ENCODE assay signal across 8 cellular contexts in the genomic region with DNA sequence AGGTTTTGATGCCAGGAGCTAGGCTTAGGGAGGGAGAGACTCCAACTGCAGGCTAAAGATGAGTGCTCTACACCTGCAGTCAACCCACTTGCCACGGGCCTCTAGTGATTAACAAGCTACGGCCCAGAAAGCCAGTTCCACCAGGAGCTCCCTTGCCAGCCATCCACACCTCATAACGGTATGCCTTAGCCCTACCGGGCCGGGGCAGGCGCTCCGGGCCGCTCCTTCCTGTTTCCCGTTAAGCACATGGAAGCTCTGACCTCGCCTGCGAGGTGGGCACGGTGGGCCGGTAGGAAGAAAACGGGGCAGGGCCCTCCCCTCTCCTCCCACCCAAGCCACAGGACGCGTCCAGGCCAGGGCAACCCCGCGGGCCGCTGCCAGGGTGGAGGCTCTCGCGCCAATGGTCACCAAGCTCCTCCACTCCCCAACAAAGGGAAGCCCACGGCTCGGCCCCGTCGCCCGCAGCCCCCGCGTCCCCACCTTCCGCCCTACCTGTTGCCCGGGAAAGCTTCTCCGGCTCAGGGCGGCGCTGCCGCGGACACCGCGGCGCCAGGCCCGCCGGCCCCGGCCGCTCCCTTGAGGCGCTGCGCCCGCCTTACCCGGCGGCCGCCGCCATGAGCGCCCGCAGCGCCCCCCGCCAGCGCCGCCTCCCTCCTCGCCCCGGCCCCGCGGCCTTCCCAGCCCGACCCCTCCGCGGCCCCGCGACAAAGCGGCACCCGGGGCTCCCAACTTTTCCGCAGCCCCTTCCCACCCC. TPM values are rescaled to one million over a fixed set of nuclear protein-coding genes. Genes with fewer than 3 reads are reported as not detected.
DNase-seq lines count a peak whose midpoint lies in the region; ATAC-seq and TF ChIP-seq lines count a peak whose summit lies in the region.

No MANE protein-coding gene starts in this region.

- H3K36me3 ChIP-seq in SJSA1: peaks cover 34% of the 10 kb centered on the region

- peaks cover 3% of the 10 kb centered on the region; the same call in 1 of the 2 replicates for H3K9me3 ChIP-seq in AG04450 (ENCODE audit: control insufficient read depth, insufficient read depth, low read length)
- no peaks in the 10 kb centered on the region for H3K9me3 ChIP-seq in SJSA1 (replicated peaks)

- peak overlapping the region; percentile 70 for H3K27ac ChIP-seq in AG04450 (ENCODE audit: low read depth, low read length)
- peak overlapping the region; percentile 88 for H3K27ac ChIP-seq in SJSA1
- H3K27ac ChIP-seq in adipose tissue (ENCODE audit: low read depth, low read length): peak overlapping the region; percentile 29

- H3K4me3 ChIP-seq in AG04450 (ENCODE audit: low read depth, low read length) (peak overlapping the region; percentile 81), SJSA1 (peak overlapping the region; percentile 96)

- ATAC-seq in GM18909 (IDR thresholded peaks at IDR 0.05; ENCODE audit: poor library complexity, unreplicated experiment) (peak; percentile 42), HG03342 (IDR thresholded peaks at IDR 0.05; ENCODE audit: unreplicated experiment) (peak; percentile 40), left ventricle myocardium superior (peak; percentile 12), sciatic nerve (peak; percentile 1)

- peaks cover 56% of the 10 kb centered on the region for H3K4me1 ChIP-seq in SJSA1 (replicated peaks)

- no peak for DNase-seq in AG04450 (ENCODE audit: low read depth, low spot score)
- peak in 1 of 2 experiments; percentile 48 for DNase-seq in SJSA1 (ENCODE audit: low read depth in 1 of 2, low spot score in 2 of 2)
- DNase-seq in left ventricle myocardium superior: peak; percentile 63
- peak; percentile 72 for DNase-seq in sciatic nerve (ENCODE audit: low spot score)
- DNase-seq in COR-L47 (lab: John Stamatoyannopoulos, UW): no peak

- POLR2A ChIA-PET in AG04450 (lab: Yijun Ruan, JAX): interaction anchor here (0.9 kb wide), 1 partner anchor 22 kb away, joined by 10 read pairs; no protein-coding TSS in a partner anchor

- H3K27me3 ChIP-seq in AG04450 (ENCODE audit: control insufficient read depth, insufficient read depth, low read length) (no peaks in the 10 kb centered on the region), SJSA1 (replicated peaks) (no peaks in the 10 kb centered on the region)

- TF ChIP-seq CTCF in AG04450 (IDR thresholded peaks at IDR 0.05; ENCODE audit: low read depth, low read length): no peak

- intact Hi-C loops in left ventricle myocardium superior (cut with micrococcal nuclease): no loop called here
- intact Hi-C loops in sciatic nerve (cut with DNase I): no loop called here

- CTCF ChIA-PET in AG04450 (lab: Charles Lee): interaction anchor here (0.6 to 1.4 kb wide), 5 partner anchors 8 to 441 kb away, joined by 3 to 5 read pairs (median 3); partner anchors contain the start of genes ANXA9 and MINDY1

- WGBS in adipose tissue, 3 donors: 0 to 1% (median 0%) methylated on average over 43 to 67 of the region's 67 CpGs

RNA-seq across cellular contexts. Expression of gene CERS2, which starts 0.6 kb away (rescaled TPM):
- 193 and 217 TPM in 2 replicates for polyA plus RNA-seq in AG04450 (2011; rRNA removed)
- 170 TPM in 2 replicates for polyA minus RNA-seq in AG04450 (2011; rRNA and poly(A)+ RNA removed)
- total RNA-seq in SJSA1 (2014; rRNA removed; shearing (Covaris generic)): 145 and 165 TPM in 2 replicates
- polyA plus RNA-seq in adipose tissue: 100 to 1,000 TPM in 2 of 3 donors, 10 to 100 TPM in 1; 86.8 to 134 (median 109) TPM
- 83.2 TPM for total RNA-seq in left ventricle myocardium superior
- 215 TPM for total RNA-seq in sciatic nerve

RNA-seq across cellular contexts. Expression of gene ANXA9, which starts 8.1 kb away (rescaled TPM):
- 0.10 and 0.21 TPM in 2 replicates for polyA plus RNA-seq in AG04450 (2011; rRNA removed)
- polyA minus RNA-seq in AG04450 (2011; rRNA and poly(A)+ RNA removed): 0.09 and 0.17 TPM in 2 replicates
- 0.66 TPM in 1 of 2 replicates, not detected in the other for total RNA-seq in SJSA1 (2014; rRNA removed; shearing (Covaris generic))
- polyA plus RNA-seq in adipose tissue: 10 to 100 TPM in 1 of 3 donors, 1 to 10 TPM in 1, under 1 TPM in 1; 0.15 to 12.8 (median 3.1) TPM
- total RNA-seq in left ventricle myocardium superior: 0.27 TPM
- total RNA-seq in sciatic nerve: 5.6 TPM

RNA-seq across cellular contexts. Expression of gene MINDY1, which starts 32.7 kb away (rescaled TPM):
- polyA plus RNA-seq in AG04450 (2011; rRNA removed): 12.8 and 18.0 TPM in 2 replicates
- 21.5 and 29.3 TPM in 2 replicates for polyA minus RNA-seq in AG04450 (2011; rRNA and poly(A)+ RNA removed)
- total RNA-seq in SJSA1 (2014; rRNA removed; shearing (Covaris generic)): 5.9 and 6.6 TPM in 2 replicates
- polyA plus RNA-seq in adipose tissue: 10 to 100 TPM; 12.0 to 24.0 (median 13.9) TPM
- total RNA-seq in left ventricle myocardium superior: 40.6 TPM
- 50.5 TPM for total RNA-seq in sciatic nerve

RNA-seq across cellular contexts. Expression of gene PRUNE1, which starts 34.2 kb away (rescaled TPM):
- polyA plus RNA-seq in AG04450 (2011; rRNA removed) (18.3 and 21.7 TPM in 2 replicates), adipose tissue (10 to 100 TPM in 1 of 3 donors, 1 to 10 TPM in 2; 8.6 to 14.2 (median 9.9) TPM)
- polyA minus RNA-seq in AG04450 (2011; rRNA and poly(A)+ RNA removed): 17.9 and 20.5 TPM in 2 replicates
- 8.1 and 22.3 TPM in 2 replicates for total RNA-seq in SJSA1 (2014; rRNA removed; shearing (Covaris generic))
- total RNA-seq in left ventricle myocardium superior (43.6 TPM), sciatic nerve (22.6 TPM)

RNA-seq across cellular contexts. Expression of gene SETDB1, which starts 47.8 kb away (rescaled TPM):
- polyA plus RNA-seq in AG04450 (2011; rRNA removed) (30.8 and 35.5 TPM in 2 replicates), adipose tissue (10 to 100 TPM; 13.4 to 15.7 (median 15.1) TPM)
- polyA minus RNA-seq in AG04450 (2011; rRNA and poly(A)+ RNA removed): 50.6 and 53.9 TPM in 2 replicates
- 21.0 and 30.6 TPM in 2 replicates for total RNA-seq in SJSA1 (2014; rRNA removed; shearing (Covaris generic))
- total RNA-seq in left ventricle myocardium superior (19.2 TPM), sciatic nerve (52.0 TPM)

Comparison
In these comparisons a context has a peak if more than half of its experiments do, and no peak if none do; other contexts are left out.
1. DNase-seq: peak in left ventricle myocardium superior (single experiment) and sciatic nerve (single experiment); none in AG04450 (single experiment) and COR-L47 (single experiment).
2. H3K27ac ChIP-seq: peak in every context shown above with its lines; median percentile 88 in SJSA1; 70 in AG04450; 29 in adipose tissue.
3. Peak in every context shown above with its lines, with median percentiles within 50 percentile points of each other: ATAC-seq.